In the genomic region with DNA sequence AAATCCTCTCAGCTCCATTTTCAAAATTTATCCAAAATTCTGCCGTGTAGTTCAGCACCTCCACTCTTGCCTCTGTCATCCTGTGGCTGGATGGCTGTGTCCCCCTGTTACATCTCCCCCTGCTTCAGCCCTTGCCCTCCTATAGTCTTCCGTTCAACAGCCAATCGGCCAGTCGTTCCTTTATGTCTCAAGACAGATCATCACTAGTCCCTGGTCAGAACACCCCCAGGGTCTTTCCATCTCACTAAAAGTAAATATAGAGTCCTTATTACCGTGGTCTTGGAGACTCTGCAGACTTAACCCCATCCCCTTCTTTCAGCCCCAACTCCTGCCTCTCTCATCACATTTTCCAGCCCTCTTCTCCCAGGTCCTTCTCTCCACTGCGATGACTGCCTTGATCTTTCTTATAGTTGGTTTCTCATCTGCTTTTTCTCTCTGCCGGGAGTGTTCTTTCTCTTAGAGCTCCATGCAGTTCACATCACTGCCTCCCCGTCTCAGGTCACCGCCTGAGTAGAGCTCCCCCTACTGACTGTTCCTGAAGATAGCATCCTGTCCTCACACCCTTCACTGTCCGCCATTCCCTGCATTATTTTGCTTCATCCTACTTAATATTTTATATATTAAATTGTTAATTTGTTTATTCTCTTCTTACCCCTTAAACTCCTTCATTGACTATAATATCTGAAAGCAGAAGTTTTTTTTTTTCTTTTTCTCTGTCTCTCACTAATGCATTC, we compare ENCODE assay signal across 8 cellular contexts.
A peak's percentile ranks its signal among the peaks of the same experiment; 100 is the strongest.
DNase-seq lines count a peak whose midpoint lies in the region; ATAC-seq and TF ChIP-seq lines count a peak whose summit lies in the region.

No MANE protein-coding gene starts in this region.

- no peaks in the 10 kb centered on the region for H3K27me3 Mint-ChIP-seq in effector memory CD8-positive, alpha-beta T cell

- H3K9ac ChIP-seq in PC-3 (ENCODE audit: low read length): no peak overlapping the region

- H3K4me3 ChIP-seq in PC-3 (ENCODE audit: low read length) (no peak overlapping the region), foreskin fibroblast (ENCODE audit: low read depth in 1 of 2, low read length in 2 of 2) (peak overlapping the region in 1 of 2 donors; percentile 20)

- CTCF ChIA-PET in GM10248 (lab: Yijun Ruan, JAX) (interaction anchor here (0.9 to 2.4 kb wide), 22 partner anchors 8 to 886 kb away, joined by 3 to 31 read pairs (median 4); no protein-coding TSS in a partner anchor), PC-3 (lab: Charles Lee) (interaction anchor here (0.7 kb wide), 2 partner anchors 235 to 481 kb away, joined by 3 read pairs; no protein-coding TSS in a partner anchor)

- no peaks in the 10 kb centered on the region for H3K9me2 ChIP-seq in PC-3 (replicated peaks; ENCODE audit: low read length)

- intact Hi-C loops in PC-3 (cut with micrococcal nuclease): no loop called here

- H3K9me3 ChIP-seq in PC-3 (ENCODE audit: low read length): no peaks in the 10 kb centered on the region

- H3K27ac Mint-ChIP-seq in effector memory CD8-positive, alpha-beta T cell: no peak overlapping the region

- H2AFZ ChIP-seq in PC-3 (ENCODE audit: low read length): peak overlapping the region; percentile 84; the same call in 1 of the 2 replicates

- H3K27me3 ChIP-seq in PC-3 (ENCODE audit: low read length): no peaks in the 10 kb centered on the region

- no peaks in the 10 kb centered on the region for H3K36me3 Mint-ChIP-seq in effector memory CD8-positive, alpha-beta T cell (ENCODE audit: insufficient read depth)

- peak; percentile 58 for DNase-seq in GM10248 (ENCODE audit: extremely low spot score)
- DNase-seq in PC-3: peak; percentile 51
- peak in 1 of 2 donors; percentile 41 for DNase-seq in foreskin fibroblast
- no peak for DNase-seq in NK-92 treated with Interleukin-12 subunit alpha and Interleukin-12 subunit beta, amount 100 ng/mL, for 24 hours (lab: John Stamatoyannopoulos, UW)
- no peak for DNase-seq in effector memory CD8-positive, alpha-beta T cell
- no peak for DNase-seq in NCI-H446 treated with DMSO at 0.1 percent for 48 hours (lab: John Stamatoyannopoulos, UW)

- H4K20me1 ChIP-seq in PC-3 (ENCODE audit: low read length): no peaks in the 10 kb centered on the region

- H3K36me3 ChIP-seq in PC-3 (ENCODE audit: low read depth, low read length): no peaks in the 10 kb centered on the region

- no peak overlapping the region for H3K4me3 Mint-ChIP-seq in effector memory CD8-positive, alpha-beta T cell

- H3K4me2 ChIP-seq in PC-3 (ENCODE audit: low read length): peak overlapping the region; percentile 61

- no peaks in the 10 kb centered on the region for H3K4me1 Mint-ChIP-seq in effector memory CD8-positive, alpha-beta T cell (ENCODE audit: low read depth in 2 of 2)

- ATAC-seq in GM19467 (IDR thresholded peaks at IDR 0.05; ENCODE audit: unreplicated experiment): peak; percentile 79
- ATAC-seq in HG03378 (IDR thresholded peaks at IDR 0.05; ENCODE audit: unreplicated experiment): peak; percentile 88
- peak; percentile 88 for ATAC-seq in PC-3
- no peak for ATAC-seq in effector memory CD8-positive, alpha-beta T cell (replicated peaks)

- peak; percentile 50 for TF ChIP-seq CTCF in GM10248 (IDR thresholded peaks at IDR 0.05; ENCODE audit: control extremely low read depth, extremely low read depth, low read depth, missing control alignments)
- peak; percentile 66 for TF ChIP-seq CTCF in PC-3 (conservative IDR thresholded peaks at IDR 0.05; ENCODE audit: low read depth, low read length)
- TF ChIP-seq CTCF in foreskin fibroblast (IDR thresholded peaks at IDR 0.05; ENCODE audit: low read depth, low read length): peak; percentile 38

- H3K27ac ChIP-seq in PC-3 (ENCODE audit: low read length): no peak overlapping the region

- POLR2A ChIA-PET in GM10248 (lab: Yijun Ruan, JAX) (no interaction called here), PC-3 (lab: Charles Lee; ENCODE audit: unreplicated experiment) (no interaction called here)

- H3F3A ChIP-seq in PC-3 (ENCODE audit: low read length, unreplicated experiment): no peaks in the 10 kb centered on the region

- H3K79me2 ChIP-seq in PC-3 (ENCODE audit: low read length): no peaks in the 10 kb centered on the region

- BruUV-seq in PC-3 (replicated peaks; lab: Mats Ljungman, UMichigan): no TSS peak

- no peaks in the 10 kb centered on the region for H3K4me1 ChIP-seq in PC-3 (ENCODE audit: insufficient read depth, low read length)

- H3K9me3 Mint-ChIP-seq in effector memory CD8-positive, alpha-beta T cell: peaks cover 0 to 10% of the 10 kb centered on the region in 2 donors

Comparison
In these comparisons a context has a peak if more than half of its experiments do, and no peak if none do; other contexts are left out.
1. DNase-seq: peak in GM10248 (single experiment) and PC-3 (single experiment); none in NK-92 treated with Interleukin-12 subunit alpha and Interleukin-12 subunit beta, amount 100 ng/mL, for 24 hours (single experiment), effector memory CD8-positive, alpha-beta T cell (0 of 3) and NCI-H446 treated with DMSO at 0.1 percent for 48 hours (single experiment).
2. Peak in every context shown above with its lines, with median percentiles within 50 percentile points of each other: CTCF ChIP-seq.